1 cellular context compared by ENCODE assay signal in the genomic region with DNA sequence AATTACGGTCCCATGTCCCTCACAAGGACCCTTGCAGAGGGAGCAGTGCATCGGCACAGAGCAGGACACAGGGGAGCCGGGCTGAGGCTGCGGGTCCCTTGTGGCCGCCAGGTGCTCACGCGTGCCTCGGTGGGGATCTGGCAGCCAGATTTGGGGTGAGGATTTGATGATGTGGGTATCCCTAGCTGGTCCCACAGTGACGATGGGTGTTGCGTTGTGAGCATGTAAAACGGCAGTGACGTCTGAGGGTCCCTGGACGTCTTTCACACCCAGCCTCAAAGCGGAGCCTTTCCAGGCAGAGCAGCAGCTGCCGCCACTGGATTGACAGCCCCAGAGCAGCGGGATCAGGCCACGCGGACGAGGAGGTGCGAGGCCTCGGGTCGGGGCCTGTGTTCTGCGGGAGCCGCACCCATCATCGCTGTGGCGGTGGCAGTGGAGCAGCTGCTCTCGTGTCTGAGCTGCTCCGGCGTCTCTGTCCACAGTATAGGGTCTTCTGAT.
A peak's percentile ranks its signal among the peaks of the same experiment; 100 is the strongest.
TF ChIP-seq lines count a peak whose summit lies in the region.

No MANE protein-coding gene starts in this region.

TF ChIP-seq in GM12878, 131 proteins besides CTCF, POLR2A, EP300 and RAD21 (continued from another document):
- TF ChIP-seq IRF5 (IDR thresholded peaks at IDR 0.05; ENCODE audit: borderline replicate concordance), result no peak
- 0 out of 2 replicates have a peak, but pooled peaks have one; percentile 3 for TF ChIP-seq SMARCA5 (IDR thresholded peaks at IDR 0.05)
- no peak for TF ChIP-seq MYC (IDR thresholded peaks at IDR 0.05; ENCODE audit: insufficient read depth, insufficient read length, insufficient replicate concordance, low read length, severe bottlenecking)
